ENCODE assay signal across 22 cellular contexts in genomic region chr16:49603956-49604355, GRCh38.
A peak's percentile ranks its signal among the peaks of the same experiment; 100 is the strongest.
DNase-seq lines count a peak whose midpoint lies in the region; ATAC-seq and TF ChIP-seq lines count a peak whose summit lies in the region.
"Had no signal": no experiment of that assay in that cellular context is flagged by ENCODE, and none has a peak within 500 bp of the region (broad histone marks: within the 10 kb centered on the region; RNA-seq: fewer than 3 reads in every experiment).

No MANE protein-coding gene starts in this region.

- H3K56ac ChIP-seq in H9 (ENCODE audit: insufficient read length, low read depth, low read length): no peak overlapping the region

- ATAC-seq in gastroesophageal sphincter (no peak), HG02678 (IDR thresholded peaks at IDR 0.05; ENCODE audit: unreplicated experiment) (no peak), GM21447 (IDR thresholded peaks at IDR 0.05; ENCODE audit: unreplicated experiment) (no peak)
- ATAC-seq: CD8-positive, alpha-beta T cell; GM12878; GM23338; HCT116 had no signal

- H3K9me3 ChIP-seq in BLaER1 (no peaks in the 10 kb centered on the region), H9 (ENCODE audit: control insufficient read depth, low read depth, low read length) (no peaks in the 10 kb centered on the region), endodermal cell (ENCODE audit: control insufficient read depth, low read length) (no peaks in the 10 kb centered on the region), spleen (no peaks in the 10 kb centered on the region), gastroesophageal sphincter (no peaks in the 10 kb centered on the region)

- H3K4ac ChIP-seq in H9 (ENCODE audit: low read depth, low read length): no peak overlapping the region

- no peak overlapping the region for H3K18ac ChIP-seq in H9 (ENCODE audit: insufficient read length, low read depth, low read length)

- H4K5ac ChIP-seq in H9 (ENCODE audit: insufficient read length, low read depth, low read length): no peak overlapping the region

- H3K27ac Mint-ChIP-seq in H9: peak overlapping the region in 2 of 3 experiments; percentile 64 to 76; a peak in 2 of 7 replicates
- H3K27ac Mint-ChIP-seq in endodermal cell: no peak overlapping the region
- H3K27ac Mint-ChIP-seq: CD8-positive, alpha-beta T cell; GM23338; IgD-negative memory B cell had no signal

- no peak overlapping the region for H2AFZ ChIP-seq in H9 (ENCODE audit: low read length)
- H2AFZ ChIP-seq: GM23338, PC-9 had no signal

- peak overlapping the region; percentile 31 for H3K27ac ChIP-seq in BLaER1
- no peak overlapping the region for H3K27ac ChIP-seq in H9 (ENCODE audit: insufficient read length, low read depth, low read length)
- no peak overlapping the region for H3K27ac ChIP-seq in endodermal cell (ENCODE audit: low read depth, low read length)
- H3K27ac ChIP-seq in spleen: no peak overlapping the region
- H3K27ac ChIP-seq in gastroesophageal sphincter: no peak overlapping the region
- H3K27ac ChIP-seq: PC-9 had no signal

- no peaks in the 10 kb centered on the region for H3K23me2 ChIP-seq in H9 (ENCODE audit: insufficient read length, low read depth, low read length, poor library complexity, severe bottlenecking)

- H3K27me3 Mint-ChIP-seq in H9 (ENCODE audit: low read depth): no peaks in the 10 kb centered on the region; the same call in 1 of the 2 replicates
- no peaks in the 10 kb centered on the region for H3K27me3 Mint-ChIP-seq in endodermal cell (ENCODE audit: insufficient read depth)

- H3T11ph ChIP-seq in H9 (ENCODE audit: low read length): no peak overlapping the region

- no peak overlapping the region for H2BK120ac ChIP-seq in H9 (ENCODE audit: low read depth, low read length, poor library complexity, severe bottlenecking)

- intact Hi-C loops in spleen (cut with DNase I; ENCODE audit: low total_unique reads): no loop called here

- H3K23ac ChIP-seq in H9 (ENCODE audit: insufficient read length, low read depth, low read length): no peak overlapping the region

- H3K4me3 Mint-ChIP-seq in H9 (no peak overlapping the region), endodermal cell (no peak overlapping the region)
- H3K4me3 Mint-ChIP-seq: CD8-positive, alpha-beta T cell; GM23338; IgD-negative memory B cell had no signal

- H2AK5ac ChIP-seq in H9 (ENCODE audit: insufficient read length, low read length): no peak overlapping the region

- no peak overlapping the region for H3K9ac ChIP-seq in BLaER1
- no peak overlapping the region for H3K9ac ChIP-seq in H9 (ENCODE audit: extremely low read depth, insufficient read length, low read length)
- H3K9ac ChIP-seq in endodermal cell (ENCODE audit: extremely low read depth, low read length, poor library complexity, severe bottlenecking): no peak overlapping the region

- no peak overlapping the region for H3K4me3 ChIP-seq in BLaER1
- H3K4me3 ChIP-seq in endodermal cell (ENCODE audit: low read length): no peak overlapping the region
- H3K4me3 ChIP-seq in spleen: no peak overlapping the region
- no peak overlapping the region for H3K4me3 ChIP-seq in gastroesophageal sphincter
- H3K4me3 ChIP-seq: GM12878, GM23338, PC-9 had no signal

- H3K79me1 ChIP-seq in H9 (ENCODE audit: insufficient read depth, low read depth, low read length, poor library complexity, severe bottlenecking): no peaks in the 10 kb centered on the region

- no peak overlapping the region; the same call in 1 of the 2 replicates for H3K14ac ChIP-seq in H9 (ENCODE audit: insufficient read depth, low read length)

- peaks cover 27 to 32% of the 10 kb centered on the region in 2 experiments for H3K4me1 Mint-ChIP-seq in H9
- peaks cover 12% of the 10 kb centered on the region for H3K4me1 Mint-ChIP-seq in endodermal cell

- H3K9me3 Mint-ChIP-seq in H9 (no peaks in the 10 kb centered on the region), endodermal cell (no peaks in the 10 kb centered on the region)
- H3K9me3 Mint-ChIP-seq: CD8-positive, alpha-beta T cell; GM23338; IgD-negative memory B cell had no signal

- DNase-seq in H9: peak; percentile 21
- DNase-seq in endodermal cell: peak; percentile 20
- peak; percentile 11 for DNase-seq in spleen
- DNase-seq: CD8-positive, alpha-beta T cell; DND-41; NCI-H1105; NCI-H146; NCI-H2029 treated with DMSO at 0.1 percent for 48 hours; NCI-H226; NCI-H510A treated with DMSO at 0.1 percent for 48 hours; NCI-H748 treated with DMSO at 0.1 percent for 48 hours; PC-9; RPMI8226; SHP77 had no signal

- H3K4me2 ChIP-seq in BLaER1: peak overlapping the region; percentile 82
- H3K4me2 ChIP-seq in H9 (ENCODE audit: insufficient read depth, insufficient read length, low read length): no peak overlapping the region
- H3K4me2 ChIP-seq: GM23338, PC-9 had no signal

- no peak overlapping the region for H2BK15ac ChIP-seq in H9 (ENCODE audit: low read depth, low read length)

- no peak overlapping the region for H2BK20ac ChIP-seq in H9 (ENCODE audit: low read depth, low read length, poor library complexity, severe bottlenecking)

- no CpG with 5 or more reads among the region's 9 CpGs for WGBS in H9 (ENCODE audit: extremely low coverage, insufficient read length, low lambda C conversion rate)
- WGBS in endodermal cell (ENCODE audit: insufficient coverage in 1 of 2, insufficient read length in 1 of 2), 2 experiments: 95 to 96% methylated on average over 4 to 9 of the region's 9 CpGs
- 94 to 100% (median 94%) methylated on average over 4 to 9 of the region's 9 CpGs for WGBS in spleen, 5 donors
- WGBS in gastroesophageal sphincter (ENCODE audit: low coverage in 1 of 2), 2 donors: 100% methylated on average over 4 of the region's 9 CpGs; no CpG with 5 or more reads in 1 of the 2 donors

- H3K36me3 ChIP-seq in BLaER1 (no peaks in the 10 kb centered on the region), endodermal cell (ENCODE audit: control insufficient read depth, insufficient read depth, low read length) (no peaks in the 10 kb centered on the region), spleen (no peaks in the 10 kb centered on the region), gastroesophageal sphincter (no peaks in the 10 kb centered on the region)

- H3K36me3 Mint-ChIP-seq in H9 (ENCODE audit: insufficient read depth in 1 of 3, low read depth in 3 of 3): no peaks in the 10 kb centered on the region; a peak in 1 of 7 replicates
- H3K36me3 Mint-ChIP-seq in endodermal cell (ENCODE audit: low read depth): no peaks in the 10 kb centered on the region
- H3K36me3 Mint-ChIP-seq: CD8-positive, alpha-beta T cell; IgD-negative memory B cell had no signal

- H2BK12ac ChIP-seq in H9 (ENCODE audit: insufficient read length, low read depth, low read length): no peak overlapping the region

- peaks cover 90% of the 10 kb centered on the region for H3K4me1 ChIP-seq in BLaER1
- peaks cover 1% of the 10 kb centered on the region; the same call in 1 of the 2 replicates for H3K4me1 ChIP-seq in H9 (ENCODE audit: insufficient read depth, low read length)
- no peaks in the 10 kb centered on the region for H3K4me1 ChIP-seq in endodermal cell (ENCODE audit: control insufficient read depth, insufficient read depth, low read length)
- no peaks in the 10 kb centered on the region for H3K4me1 ChIP-seq in spleen
- H3K4me1 ChIP-seq in gastroesophageal sphincter: peaks cover 0 to 10% (median 0%) of the 10 kb centered on the region in 3 donors

- no peaks in the 10 kb centered on the region for H3K79me2 ChIP-seq in H9 (ENCODE audit: insufficient read depth, low read length)

- no peak overlapping the region for H4K91ac ChIP-seq in H9 (ENCODE audit: insufficient read length, low read depth, low read length)

- TF ChIP-seq CTCF in H9 (conservative IDR thresholded peaks at IDR 0.05): no peak
- no peak for TF ChIP-seq CTCF in endodermal cell (conservative IDR thresholded peaks at IDR 0.05)
- TF ChIP-seq CTCF in spleen (IDR thresholded peaks at IDR 0.05 in 8 of 11, conservative IDR thresholded peaks at IDR 0.05 in 3 of 11): no peak
- TF ChIP-seq CTCF in gastroesophageal sphincter (IDR thresholded peaks at IDR 0.05): no peak

- no peak for TF ChIP-seq EP300 in gastroesophageal sphincter (IDR thresholded peaks at IDR 0.05)

- TF ChIP-seq POLR2A in spleen (IDR thresholded peaks at IDR 0.05) (no peak), gastroesophageal sphincter (IDR thresholded peaks at IDR 0.05) (no peak)

- H3K27me3 ChIP-seq in BLaER1 (no peaks in the 10 kb centered on the region), H9 (ENCODE audit: insufficient read depth, low read length) (no peaks in the 10 kb centered on the region), endodermal cell (ENCODE audit: control insufficient read depth, insufficient read depth, low read length, poor library complexity, severe bottlenecking) (no peaks in the 10 kb centered on the region), spleen (replicated peaks in 1 of 7) (peaks cover 0 to 3% (median 0%) of the 10 kb centered on the region in 7 donors), gastroesophageal sphincter (no peaks in the 10 kb centered on the region)

- no peak overlapping the region for H4K8ac ChIP-seq in H9 (replicated peaks; ENCODE audit: insufficient read length, low read depth, low read length)

- H2BK5ac ChIP-seq in H9 (ENCODE audit: insufficient read length, low read length): no peak overlapping the region

- H4K20me1 ChIP-seq in BLaER1 (no peaks in the 10 kb centered on the region), H9 (ENCODE audit: control insufficient read depth, insufficient read depth, insufficient read length) (no peaks in the 10 kb centered on the region)
